Comparison of ENCODE assay signal across 17 cellular contexts in the genomic region with DNA sequence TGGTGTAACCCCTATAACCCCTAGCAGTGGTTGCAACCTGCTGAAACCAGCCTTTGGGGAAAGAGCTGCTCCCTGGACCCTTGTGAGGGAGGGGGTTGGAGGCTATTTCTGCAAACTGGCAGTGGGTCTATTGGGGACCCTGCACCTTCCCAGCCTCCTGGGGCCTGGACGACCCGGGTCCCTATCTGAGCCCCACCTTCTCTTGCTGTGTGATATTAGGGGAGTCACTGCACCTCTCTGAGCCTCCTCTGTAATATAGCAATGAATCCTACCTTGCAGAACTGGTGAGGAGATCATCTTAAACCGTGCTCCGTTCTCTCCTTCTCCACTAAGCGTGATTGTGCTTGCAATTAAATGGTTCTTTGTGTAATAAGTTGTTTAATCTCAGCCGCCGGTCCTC. TPM values are rescaled to one million over a fixed set of nuclear protein-coding genes. Genes with fewer than 3 reads are reported as not detected.
DNase-seq lines count a peak whose midpoint lies in the region; ATAC-seq, FAIRE-seq and TF ChIP-seq lines count a peak whose summit lies in the region.
"Had no signal": no experiment of that assay in that cellular context is flagged by ENCODE, and none has a peak within 500 bp of the region (broad histone marks: within the 10 kb centered on the region; RNA-seq: fewer than 3 reads in every experiment).

No MANE protein-coding gene starts in this region.

- H3K27ac Mint-ChIP-seq in natural killer cell treated with Interleukin-12 subunit alpha and Interleukin-12 subunit beta and Interleukin-15 and Interleukin-18, amount 100 ng/mL, for 72 hours = no peak overlapping the region
- H3K27ac Mint-ChIP-seq in natural killer cell = no peak overlapping the region
- peak overlapping the region in 3 of 5 experiments; percentile 58 to 75 (median 58) for H3K27ac Mint-ChIP-seq in brain
- H3K27ac Mint-ChIP-seq: CD8-positive, alpha-beta T cell; GM23338; HFFc6 had no signal

- H3K27ac ChIP-seq in kidney (ENCODE audit: low read depth in 2 of 2, low read length in 2 of 2) = no peak overlapping the region
- H3K27ac ChIP-seq: HL-60 had no signal

- no peaks in the 10 kb centered on the region; the same call in 1 of the 2 replicates for H3K27me3 ChIP-seq in H7 (ENCODE audit: control insufficient read depth, insufficient read depth, low read length)

- H3K9me3 ChIP-seq in kidney (ENCODE audit: control insufficient read depth in 1 of 2, low read length in 2 of 2) = no peaks in the 10 kb centered on the region
- H3K9me3 ChIP-seq: HAP-1 had no signal

- peaks cover 25 to 31% of the 10 kb centered on the region in 2 donors for H3K27me3 Mint-ChIP-seq in natural killer cell treated with Interleukin-12 subunit alpha and Interleukin-12 subunit beta and Interleukin-15 and Interleukin-18, amount 100 ng/mL, for 72 hours
- H3K27me3 Mint-ChIP-seq in natural killer cell (ENCODE audit: low read depth in 2 of 2) (peaks cover 25 to 48% of the 10 kb centered on the region in 2 donors), brain (peaks cover 4% of the 10 kb centered on the region)

- peaks cover 0 to 8% of the 10 kb centered on the region in 2 donors for H3K4me1 Mint-ChIP-seq in natural killer cell treated with Interleukin-12 subunit alpha and Interleukin-12 subunit beta and Interleukin-15 and Interleukin-18, amount 100 ng/mL, for 72 hours (ENCODE audit: low read depth in 2 of 2)
- peaks cover 0 to 6% of the 10 kb centered on the region in 2 donors for H3K4me1 Mint-ChIP-seq in natural killer cell
- H3K4me1 Mint-ChIP-seq in brain = peaks cover 33% of the 10 kb centered on the region

- H3K4me3 ChIP-seq in kidney (ENCODE audit: low read length in 2 of 2) (no peak overlapping the region), H7 (ENCODE audit: insufficient read depth, low read depth, low read length) (no peak overlapping the region)
- H3K4me3 ChIP-seq: GM23338, HAP-1 had no signal

- H3K36me3 Mint-ChIP-seq in natural killer cell treated with Interleukin-12 subunit alpha and Interleukin-12 subunit beta and Interleukin-15 and Interleukin-18, amount 100 ng/mL, for 72 hours = no peaks in the 10 kb centered on the region
- no peaks in the 10 kb centered on the region for H3K36me3 Mint-ChIP-seq in natural killer cell
- no peaks in the 10 kb centered on the region for H3K36me3 Mint-ChIP-seq in brain
- H3K36me3 Mint-ChIP-seq: CD14-positive monocyte; CD8-positive, alpha-beta T cell had no signal

- TF ChIP-seq CTCF in natural killer cell (IDR thresholded peaks at IDR 0.05) (no peak), brain (conservative IDR thresholded peaks at IDR 0.05) (no peak), kidney (IDR thresholded peaks at IDR 0.05; ENCODE audit: borderline replicate concordance, extremely low read depth, insufficient read depth) (no peak)

- peak; percentile 51 for DNase-seq in natural killer cell treated with Interleukin-12 subunit alpha and Interleukin-12 subunit beta and Interleukin-15 and Interleukin-18, amount 100 ng/mL, for 72 hours (ENCODE audit: low spot score)
- DNase-seq in natural killer cell (no peak), kidney (peak; percentile 18), H7 (no peak)
- DNase-seq in stimulated activated naive CD8-positive, alpha-beta T cell treated with anti-CD3 and anti-CD28 coated beads, Interleukin-15, Interleukin-2, amounts not matched to agents 100 U/mL and 50 U/mL, for 24 hours = no peak

- no peak for FAIRE-seq in kidney (lab: Jason Lieb, UNC)
- FAIRE-seq: D721Med, G401.6 had no signal

- H3K36me3 ChIP-seq in kidney (ENCODE audit: control insufficient read depth in 1 of 2, insufficient read depth in 2 of 2, low read length in 2 of 2) (no peaks in the 10 kb centered on the region), H7 (replicated peaks; ENCODE audit: control insufficient read depth, insufficient read depth, low read length) (no peaks in the 10 kb centered on the region)
- H3K36me3 ChIP-seq: HAP-1 had no signal

- intact Hi-C loops in natural killer cell (cut with micrococcal nuclease) (loop anchor here (5.0 kb wide), 1 partner anchor 1239 kb away; no protein-coding TSS in a partner anchor), kidney (cut with DNase I) (no loop called here)

- no peak for ATAC-seq in natural killer cell treated with Interleukin-12 subunit alpha and Interleukin-12 subunit beta and Interleukin-15 and Interleukin-18, amount 100 ng/mL, for 72 hours
- ATAC-seq in natural killer cell = no peak
- ATAC-seq in HG02763 (IDR thresholded peaks at IDR 0.05; ENCODE audit: unreplicated experiment) = no peak
- ATAC-seq in stimulated activated naive CD8-positive, alpha-beta T cell treated with anti-CD3 and anti-CD28 coated beads, Interleukin-15, Interleukin-2, amounts not matched to agents 100 U/mL and 50 U/mL, for 24 hours = no peak

- H3K9me3 Mint-ChIP-seq in natural killer cell treated with Interleukin-12 subunit alpha and Interleukin-12 subunit beta and Interleukin-15 and Interleukin-18, amount 100 ng/mL, for 72 hours = no peaks in the 10 kb centered on the region
- H3K9me3 Mint-ChIP-seq in natural killer cell (no peaks in the 10 kb centered on the region), brain (peaks cover 0 to 11% (median 3%) of the 10 kb centered on the region in 5 experiments)
- H3K9me3 Mint-ChIP-seq: CD14-positive monocyte; CD8-positive, alpha-beta T cell; GM23338; HFFc6 had no signal

- no peak overlapping the region for H3K9ac ChIP-seq in kidney (ENCODE audit: low read length in 2 of 2)

- peaks cover 0 to 3% of the 10 kb centered on the region in 2 donors for H3K4me1 ChIP-seq in kidney (ENCODE audit: control insufficient read depth in 1 of 2, insufficient read depth in 1 of 2, low read depth in 1 of 2, low read length in 2 of 2)
- H3K4me1 ChIP-seq: HAP-1 had no signal

- no peak overlapping the region for H3K4me3 Mint-ChIP-seq in natural killer cell treated with Interleukin-12 subunit alpha and Interleukin-12 subunit beta and Interleukin-15 and Interleukin-18, amount 100 ng/mL, for 72 hours
- H3K4me3 Mint-ChIP-seq in natural killer cell = no peak overlapping the region
- peak overlapping the region in 2 of 5 experiments; percentile 4 to 38 for H3K4me3 Mint-ChIP-seq in brain
- H3K4me3 Mint-ChIP-seq: CD8-positive, alpha-beta T cell; GM23338; HFFc6 had no signal

RNA-seq across cellular contexts. Expression of gene MPPED1, which starts 24.0 kb away (rescaled TPM):
- not detected for total RNA-seq in natural killer cell treated with Interleukin-12 subunit alpha and Interleukin-12 subunit beta and Interleukin-15 and Interleukin-18, amount 100 ng/mL, for 72 hours
- total RNA-seq in natural killer cell (not detected), kidney (not detected)
- polyA plus RNA-seq in brain (ENCODE audit: insufficient read depth, low read depth, low replicate concordance) (12.8 TPM), kidney (ENCODE audit: insufficient read depth, low read depth, low replicate concordance) (not detected)
- total RNA-seq in H7 (2014; rRNA removed; shearing (Covaris generic)) = 0.15 and 1.2 TPM in 2 replicates
- total RNA-seq: A673; CD8-positive, alpha-beta T cell; HFFc6 had no signal
- polyA plus RNA-seq: BJ, CD14-positive monocyte, GM23338 had no signal

RNA-seq across cellular contexts. Expression of gene SCUBE1, which starts 44.6 kb away (rescaled TPM):
- under 1 TPM in 1 of 2 donors, not detected in 1; 0.14 TPM for total RNA-seq in natural killer cell treated with Interleukin-12 subunit alpha and Interleukin-12 subunit beta and Interleukin-15 and Interleukin-18, amount 100 ng/mL, for 72 hours
- total RNA-seq in natural killer cell = 1 to 10 TPM in 1 of 3 donors, under 1 TPM in 2; 0.05 to 1.2 (median 0.11) TPM
- 0.29 TPM for polyA plus RNA-seq in brain (ENCODE audit: insufficient read depth, low read depth, low replicate concordance)
- total RNA-seq in kidney = 7.1 TPM
- polyA plus RNA-seq in kidney (ENCODE audit: insufficient read depth, low read depth, low replicate concordance) = 2.3 TPM
- total RNA-seq in H7 (2014; rRNA removed; shearing (Covaris generic)) = 0.45 and 0.89 TPM in 2 replicates
- total RNA-seq: CD8-positive, alpha-beta T cell; HFFc6 had no signal
- polyA plus RNA-seq: BJ had no signal

Comparison
In these comparisons a context has a peak if more than half of its experiments do, and no peak if none do; other contexts are left out.
1. DNase-seq: peak in natural killer cell treated with Interleukin-12 subunit alpha and Interleukin-12 subunit beta and Interleukin-15 and Interleukin-18, amount 100 ng/mL, for 72 hours (single experiment) and kidney (single experiment); none in natural killer cell (single experiment), stimulated activated naive CD8-positive, alpha-beta T cell treated with anti-CD3 and anti-CD28 coated beads, Interleukin-15, Interleukin-2, amounts not matched to agents 100 U/mL and 50 U/mL, for 24 hours (single experiment) and H7 (single experiment).
2. H3K27ac Mint-ChIP-seq: peak in brain (3 of 5); none in natural killer cell treated with Interleukin-12 subunit alpha and Interleukin-12 subunit beta and Interleukin-15 and Interleukin-18, amount 100 ng/mL, for 72 hours (0 of 2) and natural killer cell (0 of 2).